In the genomic region with DNA sequence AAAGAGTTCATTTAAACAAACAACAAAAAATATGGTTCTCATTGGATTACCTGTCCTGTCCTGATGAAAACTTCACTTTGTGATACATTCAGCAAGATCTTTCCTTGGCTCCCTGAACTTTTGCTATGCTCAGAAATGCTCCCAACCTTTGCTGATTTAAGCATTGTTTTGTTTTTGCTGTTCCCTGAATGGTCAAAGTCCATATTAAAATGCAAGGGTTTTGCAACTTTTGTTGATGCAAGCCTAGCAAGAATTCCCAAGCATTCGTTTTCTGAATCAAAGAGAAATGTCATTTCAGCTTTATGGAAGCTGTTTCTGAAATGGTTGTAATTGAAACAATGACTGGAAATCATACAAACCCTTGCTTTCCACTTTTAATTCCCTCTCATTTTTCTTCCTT, we compare ENCODE assay signal across 1 cellular context.
TF ChIP-seq lines count a peak whose summit lies in the region.

No MANE protein-coding gene starts in this region.

TF ChIP-seq in GM23338, 12 proteins besides CTCF, POLR2A, EP300 and RAD21 (continued from another document):
- TF ChIP-seq, protein P1, sequence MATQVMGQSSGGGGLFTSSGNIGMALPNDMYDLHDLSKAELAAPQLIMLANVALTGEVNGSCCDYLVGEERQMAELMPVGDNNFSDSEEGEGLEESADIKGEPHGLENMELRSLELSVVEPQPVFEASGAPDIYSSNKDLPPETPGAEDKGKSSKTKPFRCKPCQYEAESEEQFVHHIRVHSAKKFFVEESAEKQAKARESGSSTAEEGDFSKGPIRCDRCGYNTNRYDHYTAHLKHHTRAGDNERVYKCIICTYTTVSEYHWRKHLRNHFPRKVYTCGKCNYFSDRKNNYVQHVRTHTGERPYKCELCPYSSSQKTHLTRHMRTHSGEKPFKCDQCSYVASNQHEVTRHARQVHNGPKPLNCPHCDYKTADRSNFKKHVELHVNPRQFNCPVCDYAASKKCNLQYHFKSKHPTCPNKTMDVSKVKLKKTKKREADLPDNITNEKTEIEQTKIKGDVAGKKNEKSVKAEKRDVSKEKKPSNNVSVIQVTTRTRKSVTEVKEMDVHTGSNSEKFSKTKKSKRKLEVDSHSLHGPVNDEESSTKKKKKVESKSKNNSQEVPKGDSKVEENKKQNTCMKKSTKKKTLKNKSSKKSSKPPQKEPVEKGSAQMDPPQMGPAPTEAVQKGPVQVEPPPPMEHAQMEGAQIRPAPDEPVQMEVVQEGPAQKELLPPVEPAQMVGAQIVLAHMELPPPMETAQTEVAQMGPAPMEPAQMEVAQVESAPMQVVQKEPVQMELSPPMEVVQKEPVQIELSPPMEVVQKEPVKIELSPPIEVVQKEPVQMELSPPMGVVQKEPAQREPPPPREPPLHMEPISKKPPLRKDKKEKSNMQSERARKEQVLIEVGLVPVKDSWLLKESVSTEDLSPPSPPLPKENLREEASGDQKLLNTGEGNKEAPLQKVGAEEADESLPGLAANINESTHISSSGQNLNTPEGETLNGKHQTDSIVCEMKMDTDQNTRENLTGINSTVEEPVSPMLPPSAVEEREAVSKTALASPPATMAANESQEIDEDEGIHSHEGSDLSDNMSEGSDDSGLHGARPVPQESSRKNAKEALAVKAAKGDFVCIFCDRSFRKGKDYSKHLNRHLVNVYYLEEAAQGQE (IDR thresholded peaks at IDR 0.05; ENCODE audit: unreplicated experiment): no peak
- TF ChIP-seq, protein P2, sequence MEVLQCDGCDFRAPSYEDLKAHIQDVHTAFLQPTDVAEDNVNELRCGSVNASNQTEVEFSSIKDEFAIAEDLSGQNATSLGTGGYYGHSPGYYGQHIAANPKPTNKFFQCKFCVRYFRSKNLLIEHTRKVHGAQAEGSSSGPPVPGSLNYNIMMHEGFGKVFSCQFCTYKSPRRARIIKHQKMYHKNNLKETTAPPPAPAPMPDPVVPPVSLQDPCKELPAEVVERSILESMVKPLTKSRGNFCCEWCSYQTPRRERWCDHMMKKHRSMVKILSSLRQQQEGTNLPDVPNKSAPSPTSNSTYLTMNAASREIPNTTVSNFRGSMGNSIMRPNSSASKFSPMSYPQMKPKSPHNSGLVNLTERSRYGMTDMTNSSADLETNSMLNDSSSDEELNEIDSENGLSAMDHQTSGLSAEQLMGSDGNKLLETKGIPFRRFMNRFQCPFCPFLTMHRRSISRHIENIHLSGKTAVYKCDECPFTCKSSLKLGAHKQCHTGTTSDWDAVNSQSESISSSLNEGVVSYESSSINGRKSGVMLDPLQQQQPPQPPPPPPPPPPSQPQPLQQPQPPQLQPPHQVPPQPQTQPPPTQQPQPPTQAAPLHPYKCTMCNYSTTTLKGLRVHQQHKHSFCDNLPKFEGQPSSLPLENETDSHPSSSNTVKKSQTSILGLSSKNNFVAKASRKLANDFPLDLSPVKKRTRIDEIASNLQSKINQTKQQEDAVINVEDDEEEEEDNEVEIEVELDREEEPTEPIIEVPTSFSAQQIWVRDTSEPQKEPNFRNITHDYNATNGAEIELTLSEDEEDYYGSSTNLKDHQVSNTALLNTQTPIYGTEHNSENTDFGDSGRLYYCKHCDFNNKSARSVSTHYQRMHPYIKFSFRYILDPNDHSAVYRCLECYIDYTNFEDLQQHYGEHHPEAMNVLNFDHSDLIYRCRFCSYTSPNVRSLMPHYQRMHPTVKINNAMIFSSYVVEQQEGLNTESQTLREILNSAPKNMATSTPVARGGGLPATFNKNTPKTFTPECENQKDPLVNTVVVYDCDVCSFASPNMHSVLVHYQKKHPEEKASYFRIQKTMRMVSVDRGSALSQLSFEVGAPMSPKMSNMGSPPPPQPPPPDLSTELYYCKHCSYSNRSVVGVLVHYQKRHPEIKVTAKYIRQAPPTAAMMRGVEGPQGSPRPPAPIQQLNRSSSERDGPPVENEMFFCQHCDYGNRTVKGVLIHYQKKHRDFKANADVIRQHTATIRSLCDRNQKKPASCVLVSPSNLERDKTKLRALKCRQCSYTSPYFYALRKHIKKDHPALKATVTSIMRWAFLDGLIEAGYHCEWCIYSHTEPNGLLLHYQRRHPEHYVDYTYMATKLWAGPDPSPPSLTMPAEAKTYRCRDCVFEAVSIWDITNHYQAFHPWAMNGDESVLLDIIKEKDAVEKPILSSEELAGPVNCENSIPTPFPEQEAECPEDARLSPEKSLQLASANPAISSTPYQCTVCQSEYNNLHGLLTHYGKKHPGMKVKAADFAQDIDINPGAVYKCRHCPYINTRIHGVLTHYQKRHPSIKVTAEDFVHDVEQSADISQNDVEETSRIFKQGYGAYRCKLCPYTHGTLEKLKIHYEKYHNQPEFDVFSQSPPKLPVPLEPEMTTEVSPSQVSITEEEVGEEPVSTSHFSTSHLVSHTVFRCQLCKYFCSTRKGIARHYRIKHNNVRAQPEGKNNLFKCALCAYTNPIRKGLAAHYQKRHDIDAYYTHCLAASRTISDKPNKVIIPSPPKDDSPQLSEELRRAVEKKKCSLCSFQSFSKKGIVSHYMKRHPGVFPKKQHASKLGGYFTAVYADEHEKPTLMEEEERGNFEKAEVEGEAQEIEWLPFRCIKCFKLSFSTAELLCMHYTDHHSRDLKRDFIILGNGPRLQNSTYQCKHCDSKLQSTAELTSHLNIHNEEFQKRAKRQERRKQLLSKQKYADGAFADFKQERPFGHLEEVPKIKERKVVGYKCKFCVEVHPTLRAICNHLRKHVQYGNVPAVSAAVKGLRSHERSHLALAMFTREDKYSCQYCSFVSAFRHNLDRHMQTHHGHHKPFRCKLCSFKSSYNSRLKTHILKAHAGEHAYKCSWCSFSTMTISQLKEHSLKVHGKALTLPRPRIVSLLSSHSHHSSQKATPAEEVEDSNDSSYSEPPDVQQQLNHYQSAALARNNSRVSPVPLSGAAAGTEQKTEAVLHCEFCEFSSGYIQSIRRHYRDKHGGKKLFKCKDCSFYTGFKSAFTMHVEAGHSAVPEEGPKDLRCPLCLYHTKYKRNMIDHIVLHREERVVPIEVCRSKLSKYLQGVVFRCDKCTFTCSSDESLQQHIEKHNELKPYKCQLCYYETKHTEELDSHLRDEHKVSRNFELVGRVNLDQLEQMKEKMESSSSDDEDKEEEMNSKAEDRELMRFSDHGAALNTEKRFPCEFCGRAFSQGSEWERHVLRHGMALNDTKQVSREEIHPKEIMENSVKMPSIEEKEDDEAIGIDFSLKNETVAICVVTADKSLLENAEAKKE (CRISPR knock-in tag; IDR thresholded peaks at IDR 0.05): no peak
- TF ChIP-seq EZH2 (IDR thresholded peaks at IDR 0.05; ENCODE audit: low read depth, unreplicated experiment): no peak
- TF ChIP-seq JUNB (IDR thresholded peaks at IDR 0.05; ENCODE audit: unreplicated experiment): no peak
- TF ChIP-seq STAT1 (IDR thresholded peaks at IDR 0.05; ENCODE audit: unreplicated experiment): no peak
- no peak for TF ChIP-seq POLR2AphosphoS5 (IDR thresholded peaks at IDR 0.05; ENCODE audit: low read depth)
- TF ChIP-seq ZNF331 (CRISPR knock-in tag; IDR thresholded peaks at IDR 0.05; ENCODE audit: low read depth): no peak
